In the genomic region with DNA sequence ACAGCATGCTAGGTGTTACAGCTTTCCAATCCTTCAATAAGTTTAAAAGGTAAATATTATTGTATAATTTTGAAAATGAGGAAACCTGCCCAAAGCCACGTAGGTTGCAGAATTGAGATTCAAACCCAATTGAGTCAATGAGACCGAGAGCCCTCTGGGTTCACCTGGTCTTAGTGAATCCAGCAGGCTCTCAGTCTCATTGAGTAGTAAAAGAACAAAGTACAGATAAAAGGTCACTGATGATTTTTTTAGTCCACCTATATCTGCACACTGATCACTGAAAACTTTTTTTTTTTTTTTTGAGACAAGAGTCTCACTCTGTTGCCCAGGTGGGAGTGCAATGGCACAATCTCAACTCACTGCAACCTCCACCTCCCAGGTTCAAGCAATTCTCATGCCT, we compare ENCODE assay signal across 16 cellular contexts. TPM values are rescaled to one million over a fixed set of nuclear protein-coding genes. Genes with fewer than 3 reads are reported as not detected.
A peak's percentile ranks its signal among the peaks of the same experiment; 100 is the strongest.
DNase-seq lines count a peak whose midpoint lies in the region; ATAC-seq and TF ChIP-seq lines count a peak whose summit lies in the region.
"Had no signal": no experiment of that assay in that cellular context is flagged by ENCODE, and none has a peak within 500 bp of the region (broad histone marks: within the 10 kb centered on the region; RNA-seq: fewer than 3 reads in every experiment).

No MANE protein-coding gene starts in this region.

- no peaks in the 10 kb centered on the region for H3K27me3 Mint-ChIP-seq in WTC11 (ENCODE audit: low read depth)
- H3K27me3 Mint-ChIP-seq: CD4-positive, alpha-beta T cell; IgD-negative memory B cell had no signal

- no peaks in the 10 kb centered on the region for H3K9me3 Mint-ChIP-seq in WTC11
- H3K9me3 Mint-ChIP-seq: CD4-positive, alpha-beta T cell; HFFc6; IgD-negative memory B cell had no signal

- no peak overlapping the region for H3K4me3 Mint-ChIP-seq in WTC11
- H3K4me3 Mint-ChIP-seq: CD4-positive, alpha-beta T cell; HFFc6; IgD-negative memory B cell had no signal

- H3K27me3 ChIP-seq in right lobe of liver: no peaks in the 10 kb centered on the region
- H3K27me3 ChIP-seq in thyroid gland: no peaks in the 10 kb centered on the region
- H3K27me3 ChIP-seq in ovary: no peaks in the 10 kb centered on the region
- H3K27me3 ChIP-seq: BE2C had no signal

- no peaks in the 10 kb centered on the region for H3K36me3 Mint-ChIP-seq in WTC11

- TF ChIP-seq POLR2A in right lobe of liver (IDR thresholded peaks at IDR 0.05) (no peak), thyroid gland (IDR thresholded peaks at IDR 0.05) (no peak), ovary (IDR thresholded peaks at IDR 0.05) (no peak)

- POLR2A ChIA-PET in HEK293 (lab: Yijun Ruan, JAX): interaction anchor here (0.6 kb wide), 1 partner anchor 86 kb away, joined by 3 read pairs; no protein-coding TSS in a partner anchor
- POLR2A ChIA-PET in WTC11 (lab: Charles Lee): no interaction called here

- peaks cover 44% of the 10 kb centered on the region for H3K4me1 Mint-ChIP-seq in WTC11

- H3K27ac ChIP-seq in HEK293 (ENCODE audit: extremely low read depth, low read depth, low read length) (no peak overlapping the region), right lobe of liver (peak overlapping the region; percentile 12 to 39 (median 21)), thyroid gland (peak overlapping the region; percentile 1 to 81 (median 52)), ovary (no peak overlapping the region)
- H3K27ac ChIP-seq: GM23248 had no signal

- intact Hi-C loops in right lobe of liver (cut with DNase I) (no loop called here), thyroid gland (cut with DNase I) (no loop called here), ovary (cut with DNase I) (no loop called here)

- TF ChIP-seq CTCF in HEK293 (tag by site-specific recombination; IDR thresholded peaks at IDR 0.05) (no peak), WTC11 (IDR thresholded peaks at IDR 0.05) (no peak), right lobe of liver (IDR thresholded peaks at IDR 0.05) (no peak), thyroid gland (IDR thresholded peaks at IDR 0.05) (no peak), ovary (IDR thresholded peaks at IDR 0.05) (no peak)

- CTCF ChIA-PET in HEK293 (lab: Yijun Ruan, JAX) (no interaction called here), WTC11 (lab: Charles Lee) (no interaction called here)

- no peaks in the 10 kb centered on the region for H3K36me3 ChIP-seq in HEK293 (ENCODE audit: control insufficient read depth in 2 of 2, insufficient read depth in 1 of 2, low read length in 2 of 2)
- no peaks in the 10 kb centered on the region for H3K36me3 ChIP-seq in right lobe of liver
- no peaks in the 10 kb centered on the region for H3K36me3 ChIP-seq in thyroid gland
- no peaks in the 10 kb centered on the region for H3K36me3 ChIP-seq in ovary
- H3K36me3 ChIP-seq: BE2C, HAP-1 had no signal

- ATAC-seq in WTC11 (no peak), right lobe of liver (peak; percentile 64 to 75 (median 73))

- no peak for TF ChIP-seq EP300 in ovary (IDR thresholded peaks at IDR 0.05)

- H3K4me3 ChIP-seq in HEK293 (ENCODE audit: low read depth, low read length): no peak overlapping the region
- no peak overlapping the region for H3K4me3 ChIP-seq in right lobe of liver
- H3K4me3 ChIP-seq in thyroid gland (replicated peaks in 1 of 3): no peak overlapping the region
- H3K4me3 ChIP-seq in ovary: no peak overlapping the region
- H3K4me3 ChIP-seq: GM23248, HAP-1 had no signal

- H3K9me3 ChIP-seq in HEK293 (ENCODE audit: control insufficient read depth, insufficient read depth, low read depth, low read length): no peaks in the 10 kb centered on the region
- no peaks in the 10 kb centered on the region for H3K9me3 ChIP-seq in right lobe of liver
- no peaks in the 10 kb centered on the region for H3K9me3 ChIP-seq in thyroid gland
- no peaks in the 10 kb centered on the region for H3K9me3 ChIP-seq in ovary
- H3K9me3 ChIP-seq: BE2C, Caco-2, HAP-1 had no signal

- no peak overlapping the region for H3K27ac Mint-ChIP-seq in WTC11
- H3K27ac Mint-ChIP-seq: CD4-positive, alpha-beta T cell; HFFc6; IgD-negative memory B cell had no signal

- peaks cover 20% of the 10 kb centered on the region for H3K4me1 ChIP-seq in HEK293 (ENCODE audit: control insufficient read depth, insufficient read depth, low read length)
- peaks cover 0 to 54% (median 13%) of the 10 kb centered on the region in 4 donors for H3K4me1 ChIP-seq in right lobe of liver
- H3K4me1 ChIP-seq in thyroid gland: peaks cover 30 to 42% of the 10 kb centered on the region in 2 donors
- peaks cover 5% of the 10 kb centered on the region for H3K4me1 ChIP-seq in ovary (ENCODE audit: insufficient read depth)
- H3K4me1 ChIP-seq: BE2C had no signal

- 25% methylated on average over 2 of the region's 2 CpGs for WGBS in right lobe of liver (ENCODE audit: insufficient coverage, low coverage, low lambda C conversion rate, missing lambda C conversion rate)
- 86 to 94% methylated on average over 2 of the region's 2 CpGs for WGBS in thyroid gland, 2 donors
- 93 to 99% (median 98%) methylated on average over 2 of the region's 2 CpGs for WGBS in ovary, 3 donors

- DNase-seq in WTC11 (ENCODE audit: low spot score) (no peak), right lobe of liver (no peak), thyroid gland (no peak), ovary (no peak), HCEC 1CT (no peak)
- DNase-seq in effector CD4-positive, alpha-beta T cell: no peak
- DNase-seq: ACHN; BE2C; C1 segment of cervical spinal cord; Caco-2; CD4-positive, alpha-beta T cell; GM23248; HFFc6 had no signal

TF ChIP-seq in HEK293, 187 proteins besides CTCF, POLR2A, EP300 and RAD21:
- TF ChIP-seq ZNF121 (tag by site-specific recombination; IDR thresholded peaks at IDR 0.05): 0 out of 2 replicates have a peak, but pooled peaks have one; percentile 56
- TF ChIP-seq ZNF114 (tag by site-specific recombination; IDR thresholded peaks at IDR 0.05): no peak

TF ChIP-seq in WTC11, 78 proteins besides CTCF, POLR2A, EP300 and RAD21:
- TF ChIP-seq TEAD4 (CRISPR knock-in tag; IDR thresholded peaks at IDR 0.05) (no peak), ZNF121 (CRISPR knock-in tag; IDR thresholded peaks at IDR 0.05) (0 out of 2 replicates have a peak, but pooled peaks have one; percentile 8)

RNA-seq across cellular contexts. Expression of a gene that starts 27.2 kb away (rescaled TPM):
- 38.2 to 43.2 TPM (median 40.9 TPM) in 3 replicates for total RNA-seq in WTC11 (2021)
- 100 to 1,000 TPM in 2 of 6 experiments, 10 to 100 TPM in 4; 23.3 to 145 (median 36.0) TPM for total RNA-seq in right lobe of liver
- 100 to 1,000 TPM; 172 to 284 (median 248) TPM for total RNA-seq in thyroid gland
- 100 to 1,000 TPM in 1 of 7 donors, 10 to 100 TPM in 6; 13.5 to 136 (median 33.5) TPM for total RNA-seq in ovary
- polyA plus RNA-seq in ovary: 100 to 1,000 TPM in 1 of 2 donors, 10 to 100 TPM in 1; 48.9 to 133 TPM

Comparison
In these comparisons a context has a peak if more than half of its experiments do, and no peak if none do; other contexts are left out.
1. H3K27ac ChIP-seq: peak in right lobe of liver (3 of 3) and thyroid gland (3 of 3); none in HEK293 (single experiment) and ovary (0 of 2).